ENCODE assay signal across 2 cellular contexts in genomic region chr3:150729682-150730360, GRCh38.
TF ChIP-seq lines count a peak whose summit lies in the region.

No MANE protein-coding gene starts in this region.

TF ChIP-seq in HepG2, 621 proteins besides CTCF, POLR2A, EP300 and RAD21:
- TF ChIP-seq CBX2 (IDR thresholded peaks at IDR 0.05; ENCODE audit: low read depth, low read length) (no peak), CBX2 (CRISPR knock-in tag; IDR thresholded peaks at IDR 0.05; ENCODE audit: low read depth) (no peak), GFI1 (CRISPR knock-in tag; IDR thresholded peaks at IDR 0.05; ENCODE audit: borderline replicate concordance) (no peak), DR1 (CRISPR knock-in tag; IDR thresholded peaks at IDR 0.05) (no peak), NKX3-1 (CRISPR knock-in tag; IDR thresholded peaks at IDR 0.05) (no peak), RFX1 (IDR thresholded peaks at IDR 0.05) (no peak), GMEB2 (CRISPR knock-in tag; IDR thresholded peaks at IDR 0.05; ENCODE audit: low read depth) (no peak), ZNF724P (CRISPR knock-in tag; IDR thresholded peaks at IDR 0.05; ENCODE audit: borderline replicate concordance) (no peak), ZNF451 (CRISPR knock-in tag; IDR thresholded peaks at IDR 0.05) (no peak), MBNL3 (CRISPR knock-in tag; conservative IDR thresholded peaks at IDR 0.05) (no peak), ZNF253 (CRISPR knock-in tag; IDR thresholded peaks at IDR 0.05; ENCODE audit: borderline replicate concordance) (no peak), KDM1A (CRISPR knock-in tag; IDR thresholded peaks at IDR 0.05) (no peak), ZNF503 (CRISPR knock-in tag; IDR thresholded peaks at IDR 0.05) (no peak), E2F2 (CRISPR knock-in tag; IDR thresholded peaks at IDR 0.05; ENCODE audit: borderline replicate concordance) (no peak), ZNF784 (CRISPR knock-in tag; IDR thresholded peaks at IDR 0.05; ENCODE audit: borderline replicate concordance) (no peak)

TF ChIP-seq in K562, 482 proteins besides CTCF, POLR2A, EP300 and RAD21 (continues in another document):
- TF ChIP-seq ZNF184 (CRISPR knock-in tag; IDR thresholded peaks at IDR 0.05) (no peak), AFF1 (IDR thresholded peaks at IDR 0.05; ENCODE audit: low read depth in 1 of 2, partially characterized antibody in 2 of 2) (peak; percentile 49 to 72), SMC3 (conservative IDR thresholded peaks at IDR 0.05; ENCODE audit: insufficient read depth, low read depth, low read length) (no peak), ZNF263 (CRISPR knock-in tag; IDR thresholded peaks at IDR 0.05; ENCODE audit: borderline replicate concordance) (no peak), PBX2 (CRISPR knock-in tag; IDR thresholded peaks at IDR 0.05; ENCODE audit: low read depth) (no peak), PBX2 (tag; conservative IDR thresholded peaks at IDR 0.05; ENCODE audit: low read depth) (no peak), CEBPZ (IDR thresholded peaks at IDR 0.05; ENCODE audit: borderline replicate concordance, low read depth, low read length) (no peak; the same call in 1 of the 2 replicates), PML (IDR thresholded peaks at IDR 0.05; ENCODE audit: low read length) (peak; percentile 90), ZNF124 (CRISPR knock-in tag; IDR thresholded peaks at IDR 0.05) (no peak), ATF7 (IDR thresholded peaks at IDR 0.05) (peak; percentile 45; the same call in 1 of the 2 replicates), USF2 (CRISPR knock-in tag; IDR thresholded peaks at IDR 0.05) (no peak), KAT8 (IDR thresholded peaks at IDR 0.05; ENCODE audit: low read depth) (no peak), ZNF121 (CRISPR knock-in tag; conservative IDR thresholded peaks at IDR 0.05) (no peak), CHAMP1 (IDR thresholded peaks at IDR 0.05) (peak; percentile 77; the same call in 1 of the 2 replicates), FOS (IDR thresholded peaks at IDR 0.05; ENCODE audit: extremely low read depth, insufficient read length) (no peak), FOXP1 (CRISPR knock-in tag; IDR thresholded peaks at IDR 0.05) (no peak), CCNT2 (IDR thresholded peaks at IDR 0.05; ENCODE audit: borderline replicate concordance, extremely low read depth, insufficient read length, low read depth, low read length) (peak; percentile 56), KDM5B (IDR thresholded peaks at IDR 0.05; ENCODE audit: insufficient replicate concordance, low read depth, low read length) (no peak), ZNF318 (IDR thresholded peaks at IDR 0.05; ENCODE audit: borderline replicate concordance in 1 of 2, low read depth in 1 of 2) (no peak)
